12 cellular contexts compared by ENCODE assay signal in genomic region chr10:29627201-29628105, GRCh38. TPM values are rescaled to one million over a fixed set of nuclear protein-coding genes. Genes with fewer than 3 reads are reported as not detected.
DNase-seq lines count a peak whose midpoint lies in the region; ATAC-seq, FAIRE-seq and TF ChIP-seq lines count a peak whose summit lies in the region.
"Had no signal": no experiment of that assay in that cellular context is flagged by ENCODE, and none has a peak within 500 bp of the region (broad histone marks: within the 10 kb centered on the region; RNA-seq: fewer than 3 reads in every experiment).

No MANE protein-coding gene starts in this region.

- no peak overlapping the region for H2BK12ac ChIP-seq in mesenchymal stem cell (ENCODE audit: low read length in 2 of 2)

- H3K18ac ChIP-seq in IMR-90 (ENCODE audit: low read depth, low read length) (peak overlapping the region; percentile 30), mesenchymal stem cell (ENCODE audit: low read depth in 1 of 2, low read length in 2 of 2) (peak overlapping the region in 1 of 2 experiments; percentile 18)

- no peak overlapping the region for H3K56ac ChIP-seq in IMR-90 (ENCODE audit: extremely low read depth, insufficient read depth, low read length)

- H2BK5ac ChIP-seq in IMR-90 (ENCODE audit: low read depth, low read length, poor library complexity, severe bottlenecking) (no peak overlapping the region), mesenchymal stem cell (ENCODE audit: low read depth, low read length, poor library complexity, severe bottlenecking) (no peak overlapping the region)

- 100% methylated on average over 1 of the region's 7 CpGs; no CpG with 5 or more reads in 1 of the 2 experiments for WGBS in IMR-90 (ENCODE audit: extremely low coverage in 2 of 2, insufficient read length in 1 of 2), 2 experiments
- 97% methylated on average over 4 of the region's 7 CpGs for WGBS in mesenchymal stem cell
- WGBS in testis, 2 donors, result 56% methylated on average over 7 of the region's 7 CpGs

- H3K9me1 ChIP-seq in IMR-90 (ENCODE audit: insufficient read depth, low read length), result peaks cover 9% of the 10 kb centered on the region; the same call in 1 of the 2 replicates

- H2AK5ac ChIP-seq in IMR-90 (ENCODE audit: low read depth, low read length), result peak overlapping the region; percentile 71; the same call in 1 of the 2 replicates
- H2AK5ac ChIP-seq in mesenchymal stem cell (ENCODE audit: low read length, severe bottlenecking), result peak overlapping the region; percentile 61

- intact Hi-C loops in IMR-90 (cut with micrococcal nuclease), result no loop called here
- intact Hi-C loops in kidney (cut with DNase I), result no loop called here
- intact Hi-C loops in testis (cut with DNase I; ENCODE audit: low total_unique reads), result no loop called here

- no peak for TF ChIP-seq RAD21 in IMR-90 (IDR thresholded peaks at IDR 0.05; ENCODE audit: low read length)

- H3K27ac ChIP-seq in IMR-90 (ENCODE audit: insufficient read depth, low read length), result peak overlapping the region; percentile 64; the same call in 1 of the 2 replicates
- H3K27ac ChIP-seq in mesenchymal stem cell (ENCODE audit: low read length, poor library complexity, severe bottlenecking), result no peak overlapping the region
- no peak overlapping the region for H3K27ac ChIP-seq in kidney (ENCODE audit: low read depth in 2 of 2, low read length in 2 of 2)
- H3K27ac ChIP-seq in testis, result peak overlapping the region in 1 of 2 donors; percentile 16
- H3K27ac ChIP-seq: hepatocyte had no signal

- no peak for FAIRE-seq in kidney (lab: Jason Lieb, UNC)

- DNase-seq in AG08396 (ENCODE audit: low spot score), result peak; percentile 46
- peak; percentile 66 for DNase-seq in IMR-90
- DNase-seq in cardiac fibroblast (ENCODE audit: low read depth in 2 of 2), result peak; percentile 80 to 88
- DNase-seq in mesenchymal stem cell, result peak; percentile 57
- no peak for DNase-seq in kidney
- DNase-seq in testis, result no peak
- DNase-seq: activated CD4-positive, alpha-beta T cell treated with anti-CD3 and anti-CD28 coated beads, Interleukin-2, amount 50 U/mL, for 4 hours; CD4-positive, CD25-positive, alpha-beta regulatory T cell; NCI-H524 treated with DMSO at 0.1 percent for 48 hours had no signal

- peaks cover 29% of the 10 kb centered on the region; the same call in 1 of the 2 replicates for H4K20me1 ChIP-seq in IMR-90 (ENCODE audit: insufficient read depth, low read length)

- H2AFZ ChIP-seq in IMR-90 (replicated peaks; ENCODE audit: low read length, poor library complexity) (no peak overlapping the region), mesenchymal stem cell (ENCODE audit: low read depth, low read length) (no peak overlapping the region)
- H2AFZ ChIP-seq: hepatocyte had no signal

- H3K4me3 ChIP-seq in IMR-90 (ENCODE audit: insufficient read depth, low read depth, low read length) (no peak overlapping the region), cardiac fibroblast (replicated peaks in 1 of 2; ENCODE audit: low read depth in 2 of 2, low read length in 2 of 2) (no peak overlapping the region), mesenchymal stem cell (ENCODE audit: insufficient read depth in 1 of 2, low read depth in 1 of 2, low read length in 2 of 2) (peak overlapping the region in 1 of 2 experiments; percentile 39), kidney (ENCODE audit: low read length in 2 of 2) (no peak overlapping the region), testis (no peak overlapping the region)
- H3K4me3 ChIP-seq: hepatocyte had no signal

- ATAC-seq in IMR-90 (ENCODE audit: low read depth) (peak; percentile 81), GM21447 (IDR thresholded peaks at IDR 0.05; ENCODE audit: unreplicated experiment) (no peak), HG03460 (IDR thresholded peaks at IDR 0.05; ENCODE audit: unreplicated experiment) (no peak)

- peak overlapping the region; percentile 64 for H4K5ac ChIP-seq in IMR-90 (ENCODE audit: low read depth, low read length)

- H3K4ac ChIP-seq in IMR-90 (ENCODE audit: low read depth, low read length) (peak overlapping the region; percentile 71), mesenchymal stem cell (ENCODE audit: low read depth in 1 of 2, low read length in 2 of 2) (no peak overlapping the region)

- CTCF ChIA-PET in IMR-90 (lab: Yijun Ruan, JAX), result interaction anchor here (1.4 kb wide), 1 partner anchor 109 kb away, joined by 7 read pairs; no protein-coding TSS in a partner anchor

- H2BK20ac ChIP-seq in IMR-90 (ENCODE audit: low read depth, low read length), result peak overlapping the region; percentile 46

- H3K4me2 ChIP-seq in IMR-90 (ENCODE audit: low read depth, low read length), result no peak overlapping the region; the same call in 1 of the 2 replicates
- no peak overlapping the region for H3K4me2 ChIP-seq in mesenchymal stem cell (ENCODE audit: low read length, poor library complexity, severe bottlenecking)
- H3K4me2 ChIP-seq: hepatocyte had no signal

- TF ChIP-seq POLR2A in IMR-90 (IDR thresholded peaks at IDR 0.05; ENCODE audit: low read depth, low read length) (no peak), testis (IDR thresholded peaks at IDR 0.05) (no peak)

- peak overlapping the region; percentile 37; the same call in 1 of the 2 replicates for H4K91ac ChIP-seq in IMR-90 (ENCODE audit: insufficient read depth, low read depth, low read length)
- no peak overlapping the region for H4K91ac ChIP-seq in mesenchymal stem cell (ENCODE audit: low read length)

- H3K27me3 ChIP-seq in IMR-90 (ENCODE audit: control insufficient read depth, insufficient read depth, low read length), result no peaks in the 10 kb centered on the region
- no peaks in the 10 kb centered on the region for H3K27me3 ChIP-seq in mesenchymal stem cell (ENCODE audit: control insufficient read depth in 1 of 2, insufficient read depth in 1 of 2, low read length in 2 of 2)
- H3K27me3 ChIP-seq in testis, result no peaks in the 10 kb centered on the region
- H3K27me3 ChIP-seq: hepatocyte had no signal

- H3K9ac ChIP-seq in IMR-90 (ENCODE audit: low read depth, low read length), result no peak overlapping the region
- peak overlapping the region; percentile 68 for H3K9ac ChIP-seq in mesenchymal stem cell (ENCODE audit: low read length)
- H3K9ac ChIP-seq in kidney (ENCODE audit: low read length in 2 of 2), result no peak overlapping the region

- H3K4me1 ChIP-seq in IMR-90 (ENCODE audit: control insufficient read depth, insufficient read depth, low read length) (peaks cover 5% of the 10 kb centered on the region), mesenchymal stem cell (ENCODE audit: control insufficient read depth, insufficient read depth, low read depth, low read length) (peaks cover 11% of the 10 kb centered on the region), kidney (ENCODE audit: control insufficient read depth in 1 of 2, insufficient read depth in 1 of 2, low read depth in 1 of 2, low read length in 2 of 2) (no peaks in the 10 kb centered on the region), testis (peaks cover 13% of the 10 kb centered on the region)

- POLR2A ChIA-PET in IMR-90 (lab: Charles Lee; ENCODE audit: unreplicated experiment), result no interaction called here

- H3K14ac ChIP-seq in IMR-90 (replicated peaks; ENCODE audit: low read depth, low read length), result peak overlapping the region; percentile 71; the same call in 1 of the 2 replicates
- H3K14ac ChIP-seq in mesenchymal stem cell (ENCODE audit: low read length in 2 of 2), result no peak overlapping the region

- H2BK120ac ChIP-seq in IMR-90 (ENCODE audit: low read depth, low read length) (peak overlapping the region; percentile 39), mesenchymal stem cell (ENCODE audit: low read depth, low read length) (no peak overlapping the region)

- no TSS peak for BruUV-seq in IMR-90 (replicated peaks; lab: Mats Ljungman, UMichigan)

- peak overlapping the region; percentile 53; the same call in 1 of the 3 replicates for H2BK15ac ChIP-seq in IMR-90 (ENCODE audit: low read depth, low read length)
- no peak overlapping the region for H2BK15ac ChIP-seq in mesenchymal stem cell (ENCODE audit: low read depth, poor library complexity, severe bottlenecking)

- H3K36me3 ChIP-seq in IMR-90 (ENCODE audit: control insufficient read depth, insufficient read depth, low read length), result no peaks in the 10 kb centered on the region
- peaks cover 4 to 20% of the 10 kb centered on the region in 2 experiments for H3K36me3 ChIP-seq in mesenchymal stem cell (ENCODE audit: control insufficient read depth in 1 of 2, insufficient read depth in 2 of 2, low read depth in 1 of 2, low read length in 2 of 2)
- H3K36me3 ChIP-seq in kidney (ENCODE audit: control insufficient read depth in 1 of 2, insufficient read depth in 2 of 2, low read length in 2 of 2), result no peaks in the 10 kb centered on the region
- H3K36me3 ChIP-seq in testis (ENCODE audit: low read depth, missing control alignments), result no peaks in the 10 kb centered on the region

- H3K79me1 ChIP-seq in IMR-90 (ENCODE audit: low read depth in 1 of 2, low read length in 2 of 2) (peaks cover 36 to 65% of the 10 kb centered on the region in 2 experiments), mesenchymal stem cell (replicated peaks; ENCODE audit: low read length, poor library complexity, severe bottlenecking) (no peaks in the 10 kb centered on the region)

- no peak overlapping the region for H2AK9ac ChIP-seq in IMR-90 (replicated peaks; ENCODE audit: low read depth, low read length, poor library complexity)

- H3K23ac ChIP-seq in IMR-90 (ENCODE audit: low read depth, low read length) (peak overlapping the region; percentile 52; the same call in 1 of the 2 replicates), mesenchymal stem cell (ENCODE audit: low read length in 2 of 2) (no peak overlapping the region)

- H3K9me3 ChIP-seq in IMR-90 (ENCODE audit: control insufficient read depth, insufficient read depth, low read length) (no peaks in the 10 kb centered on the region), mesenchymal stem cell (ENCODE audit: control insufficient read depth, low read length) (no peaks in the 10 kb centered on the region), kidney (ENCODE audit: control insufficient read depth in 1 of 2, low read length in 2 of 2) (no peaks in the 10 kb centered on the region), testis (no peaks in the 10 kb centered on the region)

- dilution Hi-C loops in IMR-90 (cut with HindIII; ENCODE audit: low sequenced_read_pairs, unreplicated experiment), result no loop called here

- TF ChIP-seq CTCF in IMR-90 (conservative IDR thresholded peaks at IDR 0.05; ENCODE audit: low read depth, low read length), result no peak
- no peak for TF ChIP-seq CTCF in cardiac fibroblast (IDR thresholded peaks at IDR 0.05; ENCODE audit: low read depth, low read length)
- TF ChIP-seq CTCF in kidney (IDR thresholded peaks at IDR 0.05; ENCODE audit: borderline replicate concordance, extremely low read depth, insufficient read depth), result no peak
- no peak for TF ChIP-seq CTCF in testis (IDR thresholded peaks at IDR 0.05)

- in situ Hi-C loops in IMR-90 (cut with MboI; ENCODE audit: low sequenced_read_pairs), result no loop called here

- H4K8ac ChIP-seq in IMR-90 (ENCODE audit: low read depth in 2 of 2, low read length in 2 of 2), result peak overlapping the region in 1 of 2 experiments; percentile 70; a peak in 2 of 4 replicates
- no peak overlapping the region for H4K8ac ChIP-seq in mesenchymal stem cell (ENCODE audit: low read length)

RNA-seq across cellular contexts. Expression of gene SVIL, which starts 7.3 kb away (rescaled TPM):
- total RNA-seq in IMR-90 (2012; rRNA removed), result 11.5 and 13.6 TPM in 2 replicates
- polyA plus RNA-seq in IMR-90 (2012; rRNA removed), result 10.9 and 11.6 TPM in 2 replicates
- polyA plus RNA-seq in IMR-90 (2012; cell fraction: cytosol; rRNA removed), result 4.9 and 6.7 TPM in 2 replicates
- polyA plus RNA-seq in IMR-90 (2012; cell fraction: nucleus; rRNA removed; ENCODE audit: low replicate concordance), result 19.7 and 44.0 TPM in 2 replicates
- polyA plus RNA-seq in mesenchymal stem cell (2013, experiment 1 of 2), result 67.9 TPM
- 64.2 TPM for polyA plus RNA-seq in mesenchymal stem cell (2013, experiment 2 of 2)
- total RNA-seq in kidney, result 94.4 TPM
- polyA plus RNA-seq in kidney (ENCODE audit: insufficient read depth, low read depth, low replicate concordance), result 7.4 TPM
- 10 to 100 TPM; 63.1 to 67.6 TPM for total RNA-seq in testis
- 44.7 TPM for polyA plus RNA-seq in testis (ENCODE audit: insufficient read depth, low read depth, low replicate concordance)

Comparison
In these comparisons a context has a peak if more than half of its experiments do, and no peak if none do; other contexts are left out.
1. DNase-seq: peak in AG08396 (single experiment), IMR-90 (single experiment), cardiac fibroblast (2 of 2) and mesenchymal stem cell (single experiment); none in kidney (single experiment) and testis (single experiment).